In genomic region chr15:51282246-51282645, GRCh38 we compare ENCODE assay signal across 12 cellular contexts. TPM values are rescaled to one million over a fixed set of nuclear protein-coding genes. Genes with fewer than 3 reads are reported as not detected.
DNase-seq lines count a peak whose midpoint lies in the region; TF ChIP-seq lines count a peak whose summit lies in the region.
"Not testable (repeated sequence)": the region's sequence is repeated elsewhere in the genome, so short reads cannot be mapped to it uniquely, and the experiment has no call there.
"Had no signal": no experiment of that assay in that cellular context is flagged by ENCODE, and none has a peak within 500 bp of the region (broad histone marks: within the 10 kb centered on the region; RNA-seq: fewer than 3 reads in every experiment).

No MANE protein-coding gene starts in this region.

- DNase-seq in Caco-2 (peak in 1 of 2 experiments; percentile 29), amniotic epithelial cell (ENCODE audit: low read depth) (peak; percentile 1), fibroblast of peridontal ligament (ENCODE audit: extremely low read depth) (peak; percentile 66), iris pigment epithelial cell (ENCODE audit: low read depth) (peak; percentile 31), non-pigmented ciliary epithelial cell (ENCODE audit: low read depth) (peak; percentile 5)

- H2AFZ ChIP-seq in OCI-LY3 (ENCODE audit: low read depth, low read length) = peak overlapping the region; percentile 36; the same call in 1 of the 2 replicates

- peaks cover 24% of the 10 kb centered on the region for H3K9me3 Mint-ChIP-seq in Caco-2 (ENCODE audit: unreplicated experiment)

- not testable (repeated sequence) for H3K27me3 Mint-ChIP-seq in Caco-2 (ENCODE audit: insufficient read depth, unreplicated experiment)

- H3K9me3 ChIP-seq in Caco-2; KOPT-K1 (ENCODE audit: insufficient read depth, low read length, poor library complexity, severe bottlenecking); OCI-LY3 (ENCODE audit: insufficient read depth, low read length): not testable (repeated sequence)

- H3K27ac Mint-ChIP-seq in Caco-2 (ENCODE audit: unreplicated experiment) = peak overlapping the region; percentile 0

- not testable (repeated sequence) for TF ChIP-seq CTCF in Caco-2 (IDR thresholded peaks at IDR 0.05; ENCODE audit: insufficient read depth in 1 of 2, low read depth in 1 of 2, low read length in 1 of 2, severe bottlenecking in 1 of 2, unreplicated experiment in 1 of 2); OCI-LY3 (IDR thresholded peaks at IDR 0.05; ENCODE audit: low read depth, low read length)

- CTCF ChIA-PET in Caco-2 (lab: Charles Lee) = interaction anchor here (0.6 to 1.1 kb wide), 2 partner anchors 101 to 117 kb away, joined by 3 to 4 read pairs; no protein-coding TSS in a partner anchor

- H3K36me3 ChIP-seq in Caco-2 (ENCODE audit: control insufficient read depth, insufficient read depth, low read length); KOPT-K1 (ENCODE audit: insufficient read depth, low read length); OCI-LY3 (replicated peaks; ENCODE audit: low read depth, low read length): not testable (repeated sequence)

- H4K20me1 ChIP-seq in OCI-LY3 (ENCODE audit: insufficient read depth, low read length) = not testable (repeated sequence)

- H3K27ac ChIP-seq in KOPT-K1 (ENCODE audit: low read depth, low read length, poor library complexity, severe bottlenecking) = peak overlapping the region; percentile 86
- peak overlapping the region; percentile 74 for H3K27ac ChIP-seq in OCI-LY3 (ENCODE audit: low read length)

- H3K4me3 Mint-ChIP-seq in Caco-2 (ENCODE audit: unreplicated experiment) = not testable (repeated sequence)

- H3K9ac ChIP-seq in OCI-LY3 (ENCODE audit: low read length) = peak overlapping the region; percentile 35; the same call in 1 of the 2 replicates

- H3K4me2 ChIP-seq in OCI-LY3 (ENCODE audit: low read length) = peak overlapping the region; percentile 66

- not testable (repeated sequence) for H3K4me3 ChIP-seq in Caco-2 (ENCODE audit: low read depth, low read length)
- peak overlapping the region; percentile 40; the same call in 1 of the 2 replicates for H3K4me3 ChIP-seq in OCI-LY3 (ENCODE audit: low read length)

- POLR2A ChIA-PET in Caco-2 (lab: Charles Lee) = not testable (repeated sequence)

- H3K79me2 ChIP-seq in OCI-LY3 (ENCODE audit: low read length) = not testable (repeated sequence)

- BruUV-seq in Caco-2 (replicated peaks; lab: Mats Ljungman, UMichigan) = not testable (repeated sequence)

- H3K4me1 Mint-ChIP-seq in Caco-2 (ENCODE audit: low read depth, unreplicated experiment) = not testable (repeated sequence)

- intact Hi-C loops in Caco-2 (cut with micrococcal nuclease; ENCODE audit: unreplicated experiment) = not testable (repeated sequence)

- H3K4me1 ChIP-seq in Caco-2 = peaks cover 11% of the 10 kb centered on the region
- peaks cover 37% of the 10 kb centered on the region for H3K4me1 ChIP-seq in OCI-LY3 (ENCODE audit: low read length)

- H3K36me3 Mint-ChIP-seq in Caco-2 (ENCODE audit: insufficient read depth, unreplicated experiment) = not testable (repeated sequence)

- not testable (repeated sequence) for H3K27me3 ChIP-seq in Caco-2 (replicated peaks; ENCODE audit: control insufficient read depth, insufficient read depth, low read length)
- H3K27me3 ChIP-seq in OCI-LY3 (ENCODE audit: low read depth, low read length) = peaks cover 22% of the 10 kb centered on the region

RNA-seq across cellular contexts. Expression of gene CYP19A1, which starts 56.1 kb away (rescaled TPM):
- 0.70 and 0.77 TPM in 2 replicates for total RNA-seq in Caco-2 (2022)
- total RNA-seq: activated CD4-positive, alpha-beta T cell treated with anti-CD3 and anti-CD28 coated beads for 36 hours; dermis microvascular lymphatic vessel endothelial cell; pulmonary artery endothelial cell had no signal

RNA-seq across cellular contexts. Expression of gene GLDN, which starts 59.2 kb away (rescaled TPM):
- 0.82 and 1.1 TPM in 2 replicates for total RNA-seq in Caco-2 (2022)
- total RNA-seq: activated CD4-positive, alpha-beta T cell treated with anti-CD3 and anti-CD28 coated beads for 36 hours; dermis microvascular lymphatic vessel endothelial cell; OCI-LY7; pulmonary artery endothelial cell; T-helper 2 cell treated with Interferon-gamma antibody and Interleukin-4, amounts not matched to agents 100 ng/mL and 5 ng/mL, for 36 hours had no signal
